14 cellular contexts compared by ENCODE assay signal in the genomic region with DNA sequence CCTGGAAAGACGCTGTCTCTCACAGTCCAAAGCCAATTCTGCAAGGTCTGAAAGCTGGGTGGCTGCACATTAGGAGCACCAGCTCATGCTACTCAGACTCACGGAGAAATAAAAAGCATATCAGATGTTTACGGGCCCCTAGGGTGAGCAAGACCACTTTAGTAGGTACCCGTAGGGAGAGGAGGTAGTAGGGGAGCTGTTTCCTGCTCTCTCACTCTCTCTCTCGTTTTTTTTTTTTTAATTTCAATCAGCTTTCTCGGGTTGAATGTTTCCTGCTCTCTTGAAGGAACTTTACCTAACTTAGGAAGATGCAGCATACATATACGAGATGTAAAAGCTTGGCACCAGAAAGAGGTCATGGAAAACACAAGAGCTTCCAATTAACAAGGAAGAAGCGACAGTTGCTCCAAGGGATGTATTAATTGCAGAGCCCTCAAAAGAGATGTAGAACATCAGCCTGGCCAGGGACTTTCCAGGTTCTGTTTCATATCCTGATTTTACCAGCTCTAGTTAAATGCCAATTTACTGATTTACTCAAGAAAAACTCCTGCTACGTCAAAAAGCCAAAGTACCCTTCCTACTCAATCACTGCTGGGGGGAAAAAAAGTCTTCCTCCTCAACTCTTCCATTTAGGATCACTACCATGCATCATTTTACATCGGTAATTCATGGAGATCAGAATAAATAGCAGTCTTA. TPM values are rescaled to one million over a fixed set of nuclear protein-coding genes. Genes with fewer than 3 reads are reported as not detected.
DNase-seq lines count a peak whose midpoint lies in the region; ATAC-seq, FAIRE-seq and TF ChIP-seq lines count a peak whose summit lies in the region.
"Had no signal": no experiment of that assay in that cellular context is flagged by ENCODE, and none has a peak within 500 bp of the region (broad histone marks: within the 10 kb centered on the region; RNA-seq: fewer than 3 reads in every experiment).

No MANE protein-coding gene starts in this region.

- peaks cover 26% of the 10 kb centered on the region for H3K4me1 ChIP-seq in CD4-positive, CD25-positive, alpha-beta regulatory T cell (ENCODE audit: control insufficient read depth, insufficient read depth, low read length, poor library complexity, severe bottlenecking)

- no peak for DNase-seq in CD4-positive, CD25-positive, alpha-beta regulatory T cell
- no peak for DNase-seq in GM12891 (ENCODE audit: insufficient read length, low spot score)
- no peak for DNase-seq in WERI-Rb-1
- DNase-seq in immature natural killer cell, result no peak
- no peak for DNase-seq in NCI-H187 (lab: John Stamatoyannopoulos, UW)
- no peak for DNase-seq in C1 segment of cervical spinal cord (lab: John Stamatoyannopoulos, UW)
- DNase-seq: activated CD8-positive, alpha-beta memory T cell treated with anti-CD3 and anti-CD28 coated beads, Interleukin-2, amount 50 U/mL, for 48 hours; MG63; RPMI8226; stimulated activated CD4-positive, alpha-beta T cell treated with anti-CD3 and anti-CD28 coated beads, Interleukin-4, amount 100 ng/mL, for 24 hours had no signal

- TF ChIP-seq CTCF in WERI-Rb-1 (IDR thresholded peaks at IDR 0.05; ENCODE audit: low read depth, low read length), result no peak

- peak overlapping the region; percentile 15 to 84 (median 66) for H3K4me3 Mint-ChIP-seq in CD4-positive, CD25-positive, alpha-beta regulatory T cell
- H3K4me3 Mint-ChIP-seq in immature natural killer cell, result peak overlapping the region; percentile 58 to 86 (median 71)

- FAIRE-seq in GM12891 (lab: Jason Lieb, UNC), result no peak
- FAIRE-seq: D721Med had no signal

- no peak overlapping the region for H3K27ac Mint-ChIP-seq in CD4-positive, CD25-positive, alpha-beta regulatory T cell
- H3K27ac Mint-ChIP-seq in immature natural killer cell, result no peak overlapping the region

- no peak overlapping the region for H3K27ac ChIP-seq in CD4-positive, CD25-positive, alpha-beta regulatory T cell (ENCODE audit: insufficient read depth, low read length, poor library complexity, severe bottlenecking)
- no peak overlapping the region for H3K27ac ChIP-seq in WERI-Rb-1

- no peaks in the 10 kb centered on the region for H3K9me3 ChIP-seq in CD4-positive, CD25-positive, alpha-beta regulatory T cell (ENCODE audit: control insufficient read depth in 2 of 2, low read length in 2 of 2)
- peaks cover 9% of the 10 kb centered on the region for H3K9me3 ChIP-seq in WERI-Rb-1 (ENCODE audit: severe bottlenecking)
- H3K9me3 ChIP-seq: MG63 had no signal

- no peaks in the 10 kb centered on the region for H3K36me3 ChIP-seq in CD4-positive, CD25-positive, alpha-beta regulatory T cell (ENCODE audit: control insufficient read depth, insufficient read depth, low read length)
- no peaks in the 10 kb centered on the region for H3K36me3 ChIP-seq in WERI-Rb-1
- H3K36me3 ChIP-seq: MG63 had no signal

- H3K4me1 Mint-ChIP-seq in CD4-positive, CD25-positive, alpha-beta regulatory T cell, result peaks cover 0 to 30% (median 23%) of the 10 kb centered on the region in 4 donors
- H3K4me1 Mint-ChIP-seq in immature natural killer cell, result peaks cover 24 to 31% of the 10 kb centered on the region in 2 donors

- no peaks in the 10 kb centered on the region for H3K36me3 Mint-ChIP-seq in CD4-positive, CD25-positive, alpha-beta regulatory T cell
- H3K36me3 Mint-ChIP-seq in immature natural killer cell, result no peaks in the 10 kb centered on the region

- peak overlapping the region; percentile 58 for H3K4me3 ChIP-seq in CD4-positive, CD25-positive, alpha-beta regulatory T cell (ENCODE audit: low read depth, low read length)
- peak overlapping the region; percentile 53 for H3K4me3 ChIP-seq in WERI-Rb-1 (ENCODE audit: low read depth, low read length)

- H3K9me3 Mint-ChIP-seq in CD4-positive, CD25-positive, alpha-beta regulatory T cell, result peaks cover 0 to 2% (median 0%) of the 10 kb centered on the region in 7 donors
- no peaks in the 10 kb centered on the region for H3K9me3 Mint-ChIP-seq in immature natural killer cell

- TF ChIP-seq POLR2A in GM12891 (IDR thresholded peaks at IDR 0.05; ENCODE audit: low read depth, low read length), result no peak

- peaks cover 39% of the 10 kb centered on the region for H3K27me3 ChIP-seq in CD4-positive, CD25-positive, alpha-beta regulatory T cell (ENCODE audit: control insufficient read depth, insufficient read depth, low read length)
- H3K27me3 ChIP-seq in WERI-Rb-1 (ENCODE audit: insufficient read depth, low read depth, severe bottlenecking), result peaks cover 28% of the 10 kb centered on the region

- peaks cover 69% of the 10 kb centered on the region for H3K27me3 Mint-ChIP-seq in CD4-positive, CD25-positive, alpha-beta regulatory T cell
- peaks cover 17 to 42% (median 17%) of the 10 kb centered on the region in 3 donors for H3K27me3 Mint-ChIP-seq in immature natural killer cell (ENCODE audit: low read depth in 3 of 3)

- ATAC-seq in CD4-positive, CD25-positive, alpha-beta regulatory T cell (ENCODE audit: low read depth in 2 of 2), result no peak
- ATAC-seq in HG02763 (IDR thresholded peaks at IDR 0.05; ENCODE audit: unreplicated experiment) (no peak), HG02623 (IDR thresholded peaks at IDR 0.05; ENCODE audit: unreplicated experiment) (no peak)

TF ChIP-seq in GM12891, 5 proteins besides CTCF, POLR2A, EP300 and RAD21:
- TF ChIP-seq POLR2AphosphoS5 (IDR thresholded peaks at IDR 0.05; ENCODE audit: low read depth, low read length), result no peak
- TF ChIP-seq SPI1 (IDR thresholded peaks at IDR 0.05; ENCODE audit: low read depth, low read length), result peak; percentile 95
TF ChIP-seq in GM12891: peak in this region for 1.

RNA-seq across cellular contexts. Expression of a gene that starts 3.1 kb away (rescaled TPM):
- not detected for total RNA-seq in CD4-positive, CD25-positive, alpha-beta regulatory T cell
- polyA plus RNA-seq in CD4-positive, CD25-positive, alpha-beta regulatory T cell, result not detected
- not detected for polyA plus RNA-seq in GM12891 (2012; ENCODE audit: low read depth, missing spikeins)
- polyA plus RNA-seq in immature natural killer cell, result not detected

RNA-seq across cellular contexts. Expression of a gene that starts 45.2 kb away (rescaled TPM):
- not detected for total RNA-seq in CD4-positive, CD25-positive, alpha-beta regulatory T cell
- not detected for polyA plus RNA-seq in CD4-positive, CD25-positive, alpha-beta regulatory T cell
- not detected for polyA plus RNA-seq in GM12891 (2012; ENCODE audit: low read depth, missing spikeins)
- not detected for polyA plus RNA-seq in immature natural killer cell
- polyA plus RNA-seq: esophagus had no signal

RNA-seq across cellular contexts. Expression of a gene that starts 50.1 kb away (rescaled TPM):
- not detected for total RNA-seq in CD4-positive, CD25-positive, alpha-beta regulatory T cell
- polyA plus RNA-seq in CD4-positive, CD25-positive, alpha-beta regulatory T cell, result not detected
- 0.27 TPM for polyA plus RNA-seq in GM12891 (2012; ENCODE audit: low read depth, missing spikeins)
- polyA plus RNA-seq in immature natural killer cell, result not detected

RNA-seq across cellular contexts. Expression of a gene that starts 59.4 kb away (rescaled TPM):
- not detected for total RNA-seq in CD4-positive, CD25-positive, alpha-beta regulatory T cell
- polyA plus RNA-seq in CD4-positive, CD25-positive, alpha-beta regulatory T cell, result not detected
- not detected for polyA plus RNA-seq in GM12891 (2012; ENCODE audit: low read depth, missing spikeins)
- polyA plus RNA-seq in immature natural killer cell, result not detected
- polyA plus RNA-seq: esophagus had no signal
